In the genomic region with DNA sequence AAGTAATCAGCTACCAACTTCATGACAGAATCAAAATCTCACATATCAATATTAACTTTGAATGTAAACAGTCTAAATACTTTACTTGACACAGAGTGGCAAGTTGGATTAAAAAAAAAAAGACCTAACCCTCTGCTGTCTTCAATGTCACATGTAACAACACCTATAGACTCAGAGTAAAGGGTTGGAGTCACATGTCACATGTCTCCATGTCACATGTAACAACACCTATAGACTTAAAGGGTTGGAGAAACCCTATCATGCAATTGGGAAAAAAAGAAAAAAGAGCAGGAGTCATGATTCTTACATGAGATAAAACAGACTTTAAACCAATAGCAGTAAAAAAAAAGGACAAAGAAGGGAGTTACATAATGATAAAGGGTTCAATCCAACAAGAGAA, we compare ENCODE assay signal across 34 cellular contexts.
"Had no signal": no experiment of that assay in that cellular context is flagged by ENCODE, and none has a peak within 500 bp of the region (broad histone marks: within the 10 kb centered on the region; RNA-seq: fewer than 3 reads in every experiment).

No MANE protein-coding gene starts in this region.

- DNase-seq: Karpas-422, Kasumi-1, MG63, MM.1S, MV-4-11, NCI-H1048, NCI-H1092, NCI-H1092 treated with DMSO at 0.1 percent for 48 hours, NCI-H1105, NCI-H1105 treated with DMSO at 0.1 percent for 48 hours, NCI-H1417, NCI-H1417 treated with DMSO at 0.1 percent for 48 hours, NCI-H1436, NCI-H1436 treated with DMSO at 0.1 percent for 48 hours, NCI-H146, NCI-H1694, NCI-H1694 treated with DMSO at 0.1 percent for 48 hours, NCI-H187, NCI-H187 treated with DMSO at 0.1 percent for 48 hours, NCI-H1930, NCI-H2029, NCI-H2029 treated with DMSO at 0.1 percent for 48 hours, NCI-H2081, NCI-H2081 treated with DMSO at 0.1 percent for 48 hours, NCI-H2107, NCI-H2171, NCI-H2171 treated with DMSO at 0.1 percent for 48 hours, NCI-H2227 treated with DMSO at 0.1 percent for 48 hours, NCI-H226, NCI-H345, NCI-H446, NCI-H446 treated with DMSO at 0.1 percent for 48 hours, NCI-H510A, NCI-H510A treated with DMSO at 0.1 percent for 48 hours had no signal

- H3K27me3 ChIP-seq: MG63 had no signal

- H3K4me3 ChIP-seq: MG63 had no signal

- H3K9me3 ChIP-seq: MG63 had no signal

- H3K36me3 ChIP-seq: MG63 had no signal
